12 cellular contexts compared by ENCODE assay signal in genomic region chr4:6591305-6591704, GRCh38. TPM values are rescaled to one million over a fixed set of nuclear protein-coding genes. Genes with fewer than 3 reads are reported as not detected.
A peak's percentile ranks its signal among the peaks of the same experiment; 100 is the strongest.
DNase-seq lines count a peak whose midpoint lies in the region; ATAC-seq lines count a peak whose summit lies in the region.
"Had no signal": no experiment of that assay in that cellular context is flagged by ENCODE, and none has a peak within 500 bp of the region (broad histone marks: within the 10 kb centered on the region; RNA-seq: fewer than 3 reads in every experiment).

No MANE protein-coding gene starts in this region.

- no peak for DNase-seq in activated naive CD4-positive, alpha-beta T cell treated with anti-CD3 and anti-CD28 coated beads, Interleukin-2, amount 10 ng/mL, durations not matched to agents 7 days and 5 days
- DNase-seq in activated naive CD4-positive, alpha-beta T cell treated with anti-CD3 and anti-CD28 coated beads, Interleukin-2, amount 50 U/mL, for 72 hours (ENCODE audit: low spot score in 2 of 2), result no peak
- DNase-seq in NCI-H345 (lab: John Stamatoyannopoulos, UW) (peak; percentile 58), NCI-H510A (lab: John Stamatoyannopoulos, UW) (no peak)
- no peak for DNase-seq in activated CD4-positive, alpha-beta T cell treated with anti-CD3 and anti-CD28 coated beads, Interleukin-2, amount 50 U/mL, for 48 hours
- DNase-seq: activated naive CD8-positive, alpha-beta T cell treated with anti-CD3 and anti-CD28 coated beads, Interleukin-2, amount 50 U/mL, for 24 hours; DMS79; small intestine had no signal

- peak overlapping the region; percentile 42 for H3K27ac Mint-ChIP-seq in activated naive CD4-positive, alpha-beta T cell treated with anti-CD3 and anti-CD28 coated beads, Interleukin-2, amount 10 ng/mL, durations not matched to agents 7 days and 5 days
- H3K27ac Mint-ChIP-seq in activated naive CD4-positive, alpha-beta T cell treated with anti-CD3 and anti-CD28 coated beads, Interleukin-2, amount 50 U/mL, for 72 hours, result peak overlapping the region in 1 of 2 donors; percentile 63
- H3K27ac Mint-ChIP-seq in stimulated activated memory B cell treated with anti-CD40 and anti-IgM and Interleukin-4, amounts not matched to agents 10 μg/mL and 1 μg/mL and 100 μg/mL, for 72 hours, result peak overlapping the region; percentile 60
- H3K27ac Mint-ChIP-seq: activated naive CD8-positive, alpha-beta T cell treated with anti-CD3 and anti-CD28 coated beads, Interleukin-2, amount 50 U/mL, for 24 hours; dendritic cell treated with granulocyte-macrophage colony-stimulating factor and Interleukin-4, amounts not matched to agents 40 ng/mL and 50 ng/mL, for 4 days had no signal

- H3K4me3 Mint-ChIP-seq in activated naive CD4-positive, alpha-beta T cell treated with anti-CD3 and anti-CD28 coated beads, Interleukin-2, amount 10 ng/mL, durations not matched to agents 7 days and 5 days, result no peak overlapping the region
- H3K4me3 Mint-ChIP-seq in stimulated activated memory B cell treated with anti-CD40 and anti-IgM and Interleukin-4, amounts not matched to agents 10 μg/mL and 1 μg/mL and 100 μg/mL, for 72 hours, result no peak overlapping the region
- H3K4me3 Mint-ChIP-seq: activated naive CD8-positive, alpha-beta T cell treated with anti-CD3 and anti-CD28 coated beads, Interleukin-2, amount 50 U/mL, for 24 hours; dendritic cell treated with granulocyte-macrophage colony-stimulating factor and Interleukin-4, amounts not matched to agents 40 ng/mL and 50 ng/mL, for 4 days had no signal

- H3K27me3 Mint-ChIP-seq in activated naive CD4-positive, alpha-beta T cell treated with anti-CD3 and anti-CD28 coated beads, Interleukin-2, amount 10 ng/mL, durations not matched to agents 7 days and 5 days, result no peaks in the 10 kb centered on the region
- H3K27me3 Mint-ChIP-seq in stimulated activated memory B cell treated with anti-CD40 and anti-IgM and Interleukin-4, amounts not matched to agents 10 μg/mL and 1 μg/mL and 100 μg/mL, for 72 hours, result no peaks in the 10 kb centered on the region
- H3K27me3 Mint-ChIP-seq: activated naive CD8-positive, alpha-beta T cell treated with anti-CD3 and anti-CD28 coated beads, Interleukin-2, amount 50 U/mL, for 24 hours; dendritic cell treated with granulocyte-macrophage colony-stimulating factor and Interleukin-4, amounts not matched to agents 40 ng/mL and 50 ng/mL, for 4 days had no signal

- H3K4me1 Mint-ChIP-seq in activated naive CD4-positive, alpha-beta T cell treated with anti-CD3 and anti-CD28 coated beads, Interleukin-2, amount 10 ng/mL, durations not matched to agents 7 days and 5 days, result no peaks in the 10 kb centered on the region
- peaks cover 10% of the 10 kb centered on the region for H3K4me1 Mint-ChIP-seq in stimulated activated memory B cell treated with anti-CD40 and anti-IgM and Interleukin-4, amounts not matched to agents 10 μg/mL and 1 μg/mL and 100 μg/mL, for 72 hours
- H3K4me1 Mint-ChIP-seq: activated naive CD8-positive, alpha-beta T cell treated with anti-CD3 and anti-CD28 coated beads, Interleukin-2, amount 50 U/mL, for 24 hours had no signal

- peaks cover 18% of the 10 kb centered on the region for H3K36me3 Mint-ChIP-seq in activated naive CD4-positive, alpha-beta T cell treated with anti-CD3 and anti-CD28 coated beads, Interleukin-2, amount 10 ng/mL, durations not matched to agents 7 days and 5 days
- peaks cover 0 to 6% of the 10 kb centered on the region in 2 donors for H3K36me3 Mint-ChIP-seq in activated naive CD4-positive, alpha-beta T cell treated with anti-CD3 and anti-CD28 coated beads, Interleukin-2, amount 50 U/mL, for 72 hours
- H3K36me3 Mint-ChIP-seq in stimulated activated memory B cell treated with anti-CD40 and anti-IgM and Interleukin-4, amounts not matched to agents 10 μg/mL and 1 μg/mL and 100 μg/mL, for 72 hours, result peaks cover 73% of the 10 kb centered on the region

- CTCF ChIA-PET in activated naive CD4-positive, alpha-beta T cell treated with anti-CD3 and anti-CD28 coated beads, Interleukin-2, amount 10 ng/mL, durations not matched to agents 7 days and 5 days (lab: Charles Lee), result no interaction called here

- ATAC-seq in activated naive CD4-positive, alpha-beta T cell treated with anti-CD3 and anti-CD28 coated beads, Interleukin-2, amount 50 U/mL, for 72 hours, result no peak
- ATAC-seq in HG02763 (IDR thresholded peaks at IDR 0.05; ENCODE audit: unreplicated experiment) (peak; percentile 49), GM19324 (IDR thresholded peaks at IDR 0.05; ENCODE audit: low FRiP score, unreplicated experiment) (no peak)
- ATAC-seq in stimulated activated memory B cell treated with anti-CD40 and anti-IgM and Interleukin-4, amounts not matched to agents 10 μg/mL and 1 μg/mL and 100 μg/mL, for 72 hours, result peak; percentile 81
- ATAC-seq: activated naive CD8-positive, alpha-beta T cell treated with anti-CD3 and anti-CD28 coated beads, Interleukin-2, amount 50 U/mL, for 24 hours had no signal

- H3K9me3 Mint-ChIP-seq in activated naive CD4-positive, alpha-beta T cell treated with anti-CD3 and anti-CD28 coated beads, Interleukin-2, amount 10 ng/mL, durations not matched to agents 7 days and 5 days, result no peaks in the 10 kb centered on the region
- H3K9me3 Mint-ChIP-seq in activated naive CD4-positive, alpha-beta T cell treated with anti-CD3 and anti-CD28 coated beads, Interleukin-2, amount 50 U/mL, for 72 hours, result no peaks in the 10 kb centered on the region
- H3K9me3 Mint-ChIP-seq in stimulated activated memory B cell treated with anti-CD40 and anti-IgM and Interleukin-4, amounts not matched to agents 10 μg/mL and 1 μg/mL and 100 μg/mL, for 72 hours, result no peaks in the 10 kb centered on the region
- H3K9me3 Mint-ChIP-seq: activated naive CD8-positive, alpha-beta T cell treated with anti-CD3 and anti-CD28 coated beads, Interleukin-2, amount 50 U/mL, for 24 hours; dendritic cell treated with granulocyte-macrophage colony-stimulating factor and Interleukin-4, amounts not matched to agents 40 ng/mL and 50 ng/mL, for 4 days had no signal

RNA-seq across cellular contexts. Expression of gene MAN2B2, which starts 16.3 kb away (rescaled TPM):
- total RNA-seq in activated naive CD4-positive, alpha-beta T cell treated with anti-CD3 and anti-CD28 coated beads, Interleukin-2, amount 50 U/mL, for 72 hours, result 10 to 100 TPM; 13.9 to 21.4 TPM

RNA-seq across cellular contexts. Expression of gene MRFAP1, which starts 49.2 kb away (rescaled TPM):
- 100 to 1,000 TPM in 1 of 2 donors, 10 to 100 TPM in 1; 72.7 to 114 TPM for total RNA-seq in activated naive CD4-positive, alpha-beta T cell treated with anti-CD3 and anti-CD28 coated beads, Interleukin-2, amount 50 U/mL, for 72 hours

Comparison
In these comparisons a context has a peak if more than half of its experiments do, and no peak if none do; other contexts are left out.
1. ATAC-seq: peak in HG02763 (single experiment) and stimulated activated memory B cell treated with anti-CD40 and anti-IgM and Interleukin-4, amounts not matched to agents 10 μg/mL and 1 μg/mL and 100 μg/mL, for 72 hours (single experiment); none in activated naive CD4-positive, alpha-beta T cell treated with anti-CD3 and anti-CD28 coated beads, Interleukin-2, amount 50 U/mL, for 72 hours (0 of 2) and GM19324 (single experiment).